8 cellular contexts compared by ENCODE assay signal in the genomic region with DNA sequence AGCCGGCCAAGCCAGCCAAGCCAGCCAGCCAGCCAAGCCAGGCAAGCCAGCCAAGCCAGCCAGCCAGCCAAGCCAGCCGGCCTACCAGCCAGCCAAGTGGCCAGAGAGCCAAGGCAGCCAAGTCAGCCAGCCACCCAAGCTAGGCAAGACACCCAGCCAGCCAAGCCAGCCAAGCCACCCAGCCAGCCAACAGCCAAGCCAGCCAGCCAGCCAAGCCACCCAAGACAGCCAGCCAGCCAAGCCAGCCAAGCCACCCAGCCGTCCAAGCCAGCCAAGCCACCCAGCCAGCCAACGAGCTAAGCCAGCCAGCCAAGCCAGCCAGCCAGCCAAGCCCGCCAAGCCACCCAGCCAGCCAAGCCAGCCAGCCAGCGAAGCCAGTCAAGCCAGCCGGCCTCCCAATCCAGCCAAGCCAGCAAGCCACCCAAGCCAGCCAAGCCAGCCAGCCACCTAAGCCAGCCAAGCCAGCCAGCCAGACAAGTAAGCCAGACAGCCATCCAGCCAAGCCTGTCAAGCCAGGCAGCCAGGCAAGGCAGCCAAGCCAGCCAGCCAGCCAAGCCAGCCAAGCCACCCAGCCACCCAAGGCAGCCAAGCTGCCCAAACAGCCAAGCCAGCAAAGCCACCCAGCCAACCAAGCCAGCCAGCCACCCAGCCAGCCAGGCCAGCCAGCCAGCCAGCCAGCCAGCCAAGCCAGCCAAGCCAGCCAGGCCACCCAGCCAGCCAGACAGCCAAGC.
DNase-seq lines count a peak whose midpoint lies in the region; ATAC-seq lines count a peak whose summit lies in the region.

No MANE protein-coding gene starts in this region.

- ATAC-seq in GM21515 (IDR thresholded peaks at IDR 0.05; ENCODE audit: unreplicated experiment) (no peak), HG02571 (IDR thresholded peaks at IDR 0.05; ENCODE audit: unreplicated experiment) (no peak)

- DNase-seq in stimulated activated CD4-positive, alpha-beta T cell treated with anti-CD3 and anti-CD28 coated beads, Interleukin-4, amount 100 ng/mL, for 24 hours = peak; percentile 67
- no peak for DNase-seq in stimulated activated CD4-positive, alpha-beta T cell treated with anti-CD3 and anti-CD28 coated beads, Interleukin-4, amount 100 ng/mL, for 4 hours
- peak; percentile 37 for DNase-seq in astrocyte of the hippocampus (ENCODE audit: low read depth, low spot score)
- DNase-seq in medulla oblongata (ENCODE audit: extremely low spot score) = peak; percentile 56
- no peak for DNase-seq in epidermal melanocyte (ENCODE audit: insufficient read length, low spot score)
- DNase-seq in COLO668 (lab: John Stamatoyannopoulos, UW; ENCODE audit: unreplicated experiment) = no peak

Comparison
In these comparisons a context has a peak if more than half of its experiments do, and no peak if none do; other contexts are left out.
1. DNase-seq: peak in stimulated activated CD4-positive, alpha-beta T cell treated with anti-CD3 and anti-CD28 coated beads, Interleukin-4, amount 100 ng/mL, for 24 hours (single experiment), astrocyte of the hippocampus (single experiment) and medulla oblongata (single experiment); none in stimulated activated CD4-positive, alpha-beta T cell treated with anti-CD3 and anti-CD28 coated beads, Interleukin-4, amount 100 ng/mL, for 4 hours (0 of 2), epidermal melanocyte (single experiment) and COLO668 (single experiment).